22 cellular contexts compared by ENCODE assay signal in the genomic region with DNA sequence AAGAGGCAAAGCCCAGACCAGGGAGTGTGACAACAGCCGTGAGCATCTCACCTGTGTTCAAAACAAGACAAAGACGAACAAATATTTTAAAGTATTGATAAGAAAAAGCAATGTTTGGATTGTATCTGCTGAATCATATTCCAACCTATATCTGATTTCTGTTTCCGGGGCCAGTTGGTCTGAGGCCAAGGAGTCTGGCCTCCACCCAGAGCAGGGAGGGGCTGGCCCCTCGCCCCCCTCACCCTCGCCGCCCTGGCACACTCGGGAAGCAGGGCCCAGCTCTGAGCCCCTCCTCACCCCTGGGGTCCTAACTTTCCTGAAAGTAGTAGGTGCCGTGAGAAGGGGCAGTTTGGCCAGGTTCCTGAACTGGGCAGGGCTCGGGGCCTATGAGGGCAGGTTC. TPM values are rescaled to one million over a fixed set of nuclear protein-coding genes. Genes with fewer than 3 reads are reported as not detected.
DNase-seq lines count a peak whose midpoint lies in the region; ATAC-seq and TF ChIP-seq lines count a peak whose summit lies in the region.
"Had no signal": no experiment of that assay in that cellular context is flagged by ENCODE, and none has a peak within 500 bp of the region (broad histone marks: within the 10 kb centered on the region; RNA-seq: fewer than 3 reads in every experiment).

No MANE protein-coding gene starts in this region.

- H3K4me3 Mint-ChIP-seq in activated naive CD8-positive, alpha-beta T cell treated with anti-CD3 and anti-CD28 coated beads, Interleukin-2, amount 10 ng/mL, durations not matched to agents 7 days and 5 days = no peak overlapping the region
- H3K4me3 Mint-ChIP-seq in activated naive CD8-positive, alpha-beta T cell treated with anti-CD3 and anti-CD28 coated beads for 36 hours = no peak overlapping the region
- no peak overlapping the region for H3K4me3 Mint-ChIP-seq in brain
- H3K4me3 Mint-ChIP-seq: B cell; CD4-positive, CD25-positive, alpha-beta regulatory T cell; GM23338 had no signal

- no peak for TF ChIP-seq EP300 in Ishikawa (IDR thresholded peaks at IDR 0.05; ENCODE audit: borderline replicate concordance)

- H3K9me3 Mint-ChIP-seq in activated naive CD8-positive, alpha-beta T cell treated with anti-CD3 and anti-CD28 coated beads, Interleukin-2, amount 10 ng/mL, durations not matched to agents 7 days and 5 days = no peaks in the 10 kb centered on the region
- H3K9me3 Mint-ChIP-seq in activated naive CD8-positive, alpha-beta T cell treated with anti-CD3 and anti-CD28 coated beads for 36 hours = no peaks in the 10 kb centered on the region
- no peaks in the 10 kb centered on the region for H3K9me3 Mint-ChIP-seq in brain
- H3K9me3 Mint-ChIP-seq: CD4-positive, CD25-positive, alpha-beta regulatory T cell; GM23338 had no signal

- TF ChIP-seq CTCF in brain (conservative IDR thresholded peaks at IDR 0.05) = no peak

- H3K27ac Mint-ChIP-seq in activated naive CD8-positive, alpha-beta T cell treated with anti-CD3 and anti-CD28 coated beads, Interleukin-2, amount 10 ng/mL, durations not matched to agents 7 days and 5 days = peak overlapping the region; percentile 56
- H3K27ac Mint-ChIP-seq in activated naive CD8-positive, alpha-beta T cell treated with anti-CD3 and anti-CD28 coated beads for 36 hours = no peak overlapping the region
- peak overlapping the region in 4 of 5 experiments; percentile 8 to 49 (median 12) for H3K27ac Mint-ChIP-seq in brain
- H3K27ac Mint-ChIP-seq: B cell; CD4-positive, CD25-positive, alpha-beta regulatory T cell; GM23338 had no signal

- no peaks in the 10 kb centered on the region for H3K4me1 Mint-ChIP-seq in activated naive CD8-positive, alpha-beta T cell treated with anti-CD3 and anti-CD28 coated beads, Interleukin-2, amount 10 ng/mL, durations not matched to agents 7 days and 5 days
- no peaks in the 10 kb centered on the region for H3K4me1 Mint-ChIP-seq in activated naive CD8-positive, alpha-beta T cell treated with anti-CD3 and anti-CD28 coated beads for 36 hours
- peaks cover 5% of the 10 kb centered on the region for H3K4me1 Mint-ChIP-seq in brain
- H3K4me1 Mint-ChIP-seq: B cell; CD4-positive, CD25-positive, alpha-beta regulatory T cell had no signal

- POLR2A ChIA-PET in activated naive CD8-positive, alpha-beta T cell treated with anti-CD3 and anti-CD28 coated beads, Interleukin-2, amount 10 ng/mL, durations not matched to agents 7 days and 5 days (lab: Charles Lee) = no interaction called here

- no peak for ATAC-seq in activated naive CD8-positive, alpha-beta T cell treated with anti-CD3 and anti-CD28 coated beads, Interleukin-2, amount 10 ng/mL, durations not matched to agents 7 days and 5 days (ENCODE audit: low read depth)
- no peak for ATAC-seq in GM21526 (IDR thresholded peaks at IDR 0.05; ENCODE audit: low FRiP score, unreplicated experiment)
- ATAC-seq in HG03280 (IDR thresholded peaks at IDR 0.05; ENCODE audit: unreplicated experiment) = no peak
- ATAC-seq: GM23338 had no signal

- H3K27me3 Mint-ChIP-seq in activated naive CD8-positive, alpha-beta T cell treated with anti-CD3 and anti-CD28 coated beads, Interleukin-2, amount 10 ng/mL, durations not matched to agents 7 days and 5 days = no peaks in the 10 kb centered on the region
- H3K27me3 Mint-ChIP-seq in activated naive CD8-positive, alpha-beta T cell treated with anti-CD3 and anti-CD28 coated beads for 36 hours = no peaks in the 10 kb centered on the region
- H3K27me3 Mint-ChIP-seq in brain = no peaks in the 10 kb centered on the region
- H3K27me3 Mint-ChIP-seq: B cell; CD4-positive, CD25-positive, alpha-beta regulatory T cell had no signal

- DNase-seq in activated naive CD8-positive, alpha-beta T cell treated with anti-CD3 and anti-CD28 coated beads, Interleukin-2, amount 10 ng/mL, durations not matched to agents 7 days and 5 days = no peak
- DNase-seq in activated naive CD8-positive, alpha-beta T cell treated with anti-CD3 and anti-CD28 coated beads for 36 hours = no peak
- no peak for DNase-seq in anterior cingulate cortex (lab: John Stamatoyannopoulos, UW)
- DNase-seq: CD4-positive, CD25-positive, alpha-beta regulatory T cell; COR-L47; DMS153; Karpas-422; MV-4-11; NCI-H1417 treated with DMSO at 0.1 percent for 48 hours; NCI-H187; NCI-H2107; NCI-H345; NCI-H524 treated with DMSO at 0.1 percent for 48 hours; NCI-H82; RPMI8226; SHP77 treated with DMSO at 0.1 percent for 48 hours had no signal

- no peaks in the 10 kb centered on the region for H3K36me3 Mint-ChIP-seq in activated naive CD8-positive, alpha-beta T cell treated with anti-CD3 and anti-CD28 coated beads, Interleukin-2, amount 10 ng/mL, durations not matched to agents 7 days and 5 days
- no peaks in the 10 kb centered on the region for H3K36me3 Mint-ChIP-seq in activated naive CD8-positive, alpha-beta T cell treated with anti-CD3 and anti-CD28 coated beads for 36 hours
- peaks cover 7% of the 10 kb centered on the region for H3K36me3 Mint-ChIP-seq in brain
- H3K36me3 Mint-ChIP-seq: CD4-positive, CD25-positive, alpha-beta regulatory T cell had no signal

- no peak for TF ChIP-seq RAD21 in Ishikawa (IDR thresholded peaks at IDR 0.05; ENCODE audit: low read depth)

TF ChIP-seq in Ishikawa, 13 proteins besides CTCF, POLR2A, EP300 and RAD21:
- TF ChIP-seq, protein P1, sequence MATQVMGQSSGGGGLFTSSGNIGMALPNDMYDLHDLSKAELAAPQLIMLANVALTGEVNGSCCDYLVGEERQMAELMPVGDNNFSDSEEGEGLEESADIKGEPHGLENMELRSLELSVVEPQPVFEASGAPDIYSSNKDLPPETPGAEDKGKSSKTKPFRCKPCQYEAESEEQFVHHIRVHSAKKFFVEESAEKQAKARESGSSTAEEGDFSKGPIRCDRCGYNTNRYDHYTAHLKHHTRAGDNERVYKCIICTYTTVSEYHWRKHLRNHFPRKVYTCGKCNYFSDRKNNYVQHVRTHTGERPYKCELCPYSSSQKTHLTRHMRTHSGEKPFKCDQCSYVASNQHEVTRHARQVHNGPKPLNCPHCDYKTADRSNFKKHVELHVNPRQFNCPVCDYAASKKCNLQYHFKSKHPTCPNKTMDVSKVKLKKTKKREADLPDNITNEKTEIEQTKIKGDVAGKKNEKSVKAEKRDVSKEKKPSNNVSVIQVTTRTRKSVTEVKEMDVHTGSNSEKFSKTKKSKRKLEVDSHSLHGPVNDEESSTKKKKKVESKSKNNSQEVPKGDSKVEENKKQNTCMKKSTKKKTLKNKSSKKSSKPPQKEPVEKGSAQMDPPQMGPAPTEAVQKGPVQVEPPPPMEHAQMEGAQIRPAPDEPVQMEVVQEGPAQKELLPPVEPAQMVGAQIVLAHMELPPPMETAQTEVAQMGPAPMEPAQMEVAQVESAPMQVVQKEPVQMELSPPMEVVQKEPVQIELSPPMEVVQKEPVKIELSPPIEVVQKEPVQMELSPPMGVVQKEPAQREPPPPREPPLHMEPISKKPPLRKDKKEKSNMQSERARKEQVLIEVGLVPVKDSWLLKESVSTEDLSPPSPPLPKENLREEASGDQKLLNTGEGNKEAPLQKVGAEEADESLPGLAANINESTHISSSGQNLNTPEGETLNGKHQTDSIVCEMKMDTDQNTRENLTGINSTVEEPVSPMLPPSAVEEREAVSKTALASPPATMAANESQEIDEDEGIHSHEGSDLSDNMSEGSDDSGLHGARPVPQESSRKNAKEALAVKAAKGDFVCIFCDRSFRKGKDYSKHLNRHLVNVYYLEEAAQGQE (IDR thresholded peaks at IDR 0.05; ENCODE audit: low read depth) = no peak
- TF ChIP-seq ZBTB7A (IDR thresholded peaks at IDR 0.05; ENCODE audit: low read depth) (0 out of 2 replicates have a peak, but pooled peaks have one; percentile 31), NFIC (IDR thresholded peaks at IDR 0.05) (no peak), MAX (IDR thresholded peaks at IDR 0.05) (no peak), YY1 (IDR thresholded peaks at IDR 0.05; ENCODE audit: low read depth) (no peak), FOXM1 (IDR thresholded peaks at IDR 0.05; ENCODE audit: borderline replicate concordance, low read depth) (no peak)

RNA-seq across cellular contexts. Expression of gene ACTG1, which starts 48.0 kb away (rescaled TPM):
- 1,000 to 10,000 TPM; 2,936 to 3,174 TPM for total RNA-seq in activated naive CD8-positive, alpha-beta T cell treated with anti-CD3 and anti-CD28 coated beads, Interleukin-2, amount 10 ng/mL, durations not matched to agents 7 days and 5 days
- 1,000 to 10,000 TPM; 4,989 to 4,998 TPM for total RNA-seq in activated naive CD8-positive, alpha-beta T cell treated with anti-CD3 and anti-CD28 coated beads for 36 hours
- 5,204 TPM for polyA plus RNA-seq in brain (ENCODE audit: insufficient read depth, low read depth, low replicate concordance)
